In genomic region chr18:78589916-78590437, GRCh38 we compare ENCODE assay signal across 1 cellular context.
TF ChIP-seq lines count a peak whose summit lies in the region.

No MANE protein-coding gene starts in this region.

TF ChIP-seq in H1, 55 proteins besides CTCF, POLR2A, EP300 and RAD21 (continued from another document):
- TF ChIP-seq SIN3A (conservative IDR thresholded peaks at IDR 0.05 in 1 of 2, IDR thresholded peaks at IDR 0.05 in 1 of 2; ENCODE audit: low read depth in 1 of 2, low read length in 2 of 2) = no peak
- no peak for TF ChIP-seq YY1 (IDR thresholded peaks at IDR 0.05; ENCODE audit: low read depth, low read length)
- no peak for TF ChIP-seq SP1 (IDR thresholded peaks at IDR 0.05; ENCODE audit: low read depth, low read length)
- TF ChIP-seq TBP (IDR thresholded peaks at IDR 0.05; ENCODE audit: low read depth, low read length) = no peak
- no peak for TF ChIP-seq CBX5 (IDR thresholded peaks at IDR 0.05; ENCODE audit: low read depth, low read length)
- no peak for TF ChIP-seq CHD2 (IDR thresholded peaks at IDR 0.05; ENCODE audit: low read length)
